ENCODE assay signal across 10 cellular contexts in the genomic region with DNA sequence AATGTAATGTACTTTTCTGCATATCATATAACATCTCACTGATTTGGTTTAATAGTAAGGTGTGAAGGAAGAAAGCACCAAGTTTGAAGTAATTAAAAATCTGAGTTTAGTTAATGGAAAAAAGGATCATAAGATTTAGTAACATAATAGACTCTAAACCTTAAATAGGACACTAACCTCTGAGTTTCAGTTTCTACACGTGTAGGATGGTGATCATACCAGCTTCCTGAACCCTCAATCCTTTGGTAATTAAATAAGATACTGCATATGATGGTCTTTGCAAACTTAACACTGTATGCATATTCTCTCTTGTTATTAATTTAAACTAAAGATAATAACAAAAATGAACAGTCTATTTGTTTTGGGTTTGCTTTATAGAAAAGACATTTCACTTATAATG.
"Had no signal": no experiment of that assay in that cellular context is flagged by ENCODE, and none has a peak within 500 bp of the region (broad histone marks: within the 10 kb centered on the region; RNA-seq: fewer than 3 reads in every experiment).

No MANE protein-coding gene starts in this region.

- H3K36me3 Mint-ChIP-seq: IgD-negative memory B cell had no signal

- H3K9ac ChIP-seq: KMS-11 had no signal

- H3K27ac Mint-ChIP-seq: GM23338, H9, IgD-negative memory B cell had no signal

- H3K27ac ChIP-seq: HL-60, KMS-11 had no signal

- H3K4me3 Mint-ChIP-seq: GM23338, H9, IgD-negative memory B cell had no signal

- H3K4me1 Mint-ChIP-seq: GM23338, H9, IgD-negative memory B cell had no signal

- H2AFZ ChIP-seq: GM23338 had no signal

- H3K4me2 ChIP-seq: GM23338, KMS-11 had no signal

- DNase-seq: H9, HCEC 1CT, KBM-7 had no signal

- ATAC-seq: GM23338, HepG2 had no signal

- H3K4me3 ChIP-seq: GM23338 had no signal

- FAIRE-seq: H1, H54, HepG2 had no signal

- H3K27me3 Mint-ChIP-seq: IgD-negative memory B cell had no signal

- H3K9me3 Mint-ChIP-seq: H9 had no signal
